ENCODE assay signal across 9 cellular contexts in the genomic region with DNA sequence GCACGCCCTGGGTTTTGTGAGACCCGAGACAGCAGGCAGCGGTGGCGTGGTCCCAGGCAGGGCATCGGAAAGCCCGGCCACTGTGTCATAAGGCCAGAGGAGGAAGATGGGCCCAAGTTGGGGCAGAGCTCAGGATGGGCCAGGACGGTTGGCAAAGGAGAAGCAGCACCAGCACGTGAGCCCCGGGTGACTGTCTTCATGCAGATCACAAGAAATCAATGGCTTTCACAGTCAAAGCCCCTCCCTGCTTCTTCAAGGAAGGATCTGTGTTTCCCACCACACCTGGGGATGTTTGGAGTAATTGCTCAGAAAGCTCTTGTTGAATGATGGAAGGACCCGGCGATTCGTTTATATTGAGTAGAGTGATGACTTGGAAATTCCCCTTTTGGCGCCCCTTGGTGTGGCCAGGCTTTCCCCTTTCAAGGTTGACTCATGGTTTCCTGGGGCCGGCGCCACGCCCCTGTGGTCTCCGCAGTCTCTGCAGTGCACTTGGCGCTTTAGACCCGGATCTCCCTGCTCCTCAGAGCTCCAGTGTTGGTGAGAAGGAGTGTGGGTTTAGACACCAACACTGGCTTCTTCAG. TPM values are rescaled to one million over a fixed set of nuclear protein-coding genes. Genes with fewer than 3 reads are reported as not detected.
DNase-seq lines count a peak whose midpoint lies in the region; ATAC-seq and TF ChIP-seq lines count a peak whose summit lies in the region.
"Had no signal": no experiment of that assay in that cellular context is flagged by ENCODE, and none has a peak within 500 bp of the region (broad histone marks: within the 10 kb centered on the region; RNA-seq: fewer than 3 reads in every experiment).

No MANE protein-coding gene starts in this region.

- 86% methylated on average over 19 of the region's 19 CpGs for WGBS in prostate gland

- H3K4me1 ChIP-seq in prostate gland (replicated peaks) = no peaks in the 10 kb centered on the region

- H3K36me3 Mint-ChIP-seq in T-helper 17 cell (ENCODE audit: low read depth) = no peaks in the 10 kb centered on the region

- DNase-seq in T-helper 17 cell = peak; percentile 44 to 55 (median 45)
- peak; percentile 15 for DNase-seq in amniotic epithelial cell (ENCODE audit: low read depth)
- peak; percentile 10 to 28 (median 23) for DNase-seq in stimulated activated CD4-positive, alpha-beta T cell treated with anti-CD3 and anti-CD28 coated beads, TNF-alpha, amount 100 ng/mL, for 1 hour (ENCODE audit: low read depth in 3 of 3, low spot score in 1 of 3)
- DNase-seq in prostate gland (ENCODE audit: low spot score) = no peak
- no peak for DNase-seq in DMS153 treated with DMSO at 0.1 percent for 48 hours (lab: John Stamatoyannopoulos, UW; ENCODE audit: unreplicated experiment)

- H3K4me1 Mint-ChIP-seq in T-helper 17 cell = peaks cover 23% of the 10 kb centered on the region
- H3K4me1 Mint-ChIP-seq: neural crest cell had no signal

- no peak for TF ChIP-seq CTCF in prostate gland (IDR thresholded peaks at IDR 0.05)

- H3K9me3 ChIP-seq in T-helper 17 cell (ENCODE audit: control insufficient read depth, low read length, poor library complexity, severe bottlenecking) (no peaks in the 10 kb centered on the region), prostate gland (no peaks in the 10 kb centered on the region)

- H3K27me3 ChIP-seq in prostate gland (replicated peaks; ENCODE audit: insufficient read depth) = no peaks in the 10 kb centered on the region

- no peaks in the 10 kb centered on the region for H3K36me3 ChIP-seq in prostate gland

- H3K4me3 ChIP-seq in prostate gland = no peak overlapping the region

- no peak overlapping the region for H3K27ac ChIP-seq in prostate gland

- H3K4me3 Mint-ChIP-seq in T-helper 17 cell = peak overlapping the region; percentile 70
- H3K4me3 Mint-ChIP-seq: neural crest cell had no signal

- TF ChIP-seq POLR2A in prostate gland (IDR thresholded peaks at IDR 0.05) = no peak

- ATAC-seq in GM18867 (IDR thresholded peaks at IDR 0.05; ENCODE audit: unreplicated experiment) = peak; percentile 84
- ATAC-seq in HG02943 (IDR thresholded peaks at IDR 0.05; ENCODE audit: low read depth, unreplicated experiment) = peak; percentile 67
- peak; percentile 95 for ATAC-seq in T-helper 17 cell
- ATAC-seq in GM21526 (IDR thresholded peaks at IDR 0.05; ENCODE audit: low FRiP score, unreplicated experiment) = no peak

- intact Hi-C loops in prostate gland (cut with DNase I) = no loop called here

- H3K27ac Mint-ChIP-seq in T-helper 17 cell = no peak overlapping the region

- peaks cover 10% of the 10 kb centered on the region for H3K27me3 Mint-ChIP-seq in T-helper 17 cell

RNA-seq across cellular contexts. Expression of a gene that starts 52.1 kb away (rescaled TPM):
- total RNA-seq in T-helper 17 cell = not detected
- total RNA-seq in prostate gland = 1 to 10 TPM in 1 of 2 donors, not detected in 1; 2.1 TPM
- total RNA-seq: neural crest cell had no signal

Comparison
In these comparisons a context has a peak if more than half of its experiments do, and no peak if none do; other contexts are left out.
1. DNase-seq: peak in T-helper 17 cell (3 of 3), amniotic epithelial cell (single experiment) and stimulated activated CD4-positive, alpha-beta T cell treated with anti-CD3 and anti-CD28 coated beads, TNF-alpha, amount 100 ng/mL, for 1 hour (3 of 3); none in prostate gland (single experiment) and DMS153 treated with DMSO at 0.1 percent for 48 hours (single experiment).